10 cellular contexts compared by ENCODE assay signal in the genomic region with DNA sequence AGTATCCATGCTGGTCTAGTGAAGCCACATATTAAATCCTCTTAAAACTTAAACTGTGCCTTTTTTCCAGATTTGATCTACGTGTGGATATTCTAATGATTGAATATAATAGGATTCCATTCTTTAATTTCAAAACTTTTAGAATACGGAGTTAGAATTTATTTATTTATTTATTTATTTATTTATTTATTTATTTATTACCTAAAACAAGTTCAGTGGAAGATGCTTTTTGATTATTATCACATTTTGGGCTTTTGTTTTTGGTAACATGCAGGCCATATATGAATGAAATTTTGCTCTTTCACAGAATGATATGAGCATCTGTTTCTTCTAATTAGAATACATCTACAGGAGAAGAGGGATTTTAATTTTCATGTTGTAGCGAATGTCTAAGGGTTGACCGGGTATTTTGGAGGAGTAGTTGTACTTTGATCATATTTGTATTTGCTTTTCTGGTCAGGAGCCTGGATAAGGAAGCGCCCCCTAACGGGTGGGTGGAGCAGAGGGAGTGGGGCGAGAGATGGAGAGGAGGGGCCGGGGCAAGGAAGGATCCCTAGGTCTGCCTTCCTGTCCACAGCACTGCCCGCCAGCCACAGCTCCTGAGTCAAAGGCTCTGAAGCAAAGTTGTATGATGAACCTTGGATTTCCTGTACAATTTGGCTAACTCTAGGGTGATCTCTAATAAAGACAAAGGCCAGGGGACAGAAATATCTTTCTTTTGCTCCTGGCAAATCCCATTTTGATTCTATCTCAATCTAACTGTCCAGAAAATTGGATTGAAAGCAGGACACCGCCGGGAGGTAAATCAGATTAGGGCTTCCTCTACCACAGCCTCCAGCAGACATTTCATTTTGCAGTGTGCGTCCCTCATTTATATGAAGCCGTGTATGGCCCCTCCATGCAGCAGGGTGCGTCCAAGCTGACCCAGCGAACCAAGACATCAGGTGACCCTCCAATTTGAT.
DNase-seq lines count a peak whose midpoint lies in the region; ATAC-seq, FAIRE-seq and TF ChIP-seq lines count a peak whose summit lies in the region.
"Had no signal": no experiment of that assay in that cellular context is flagged by ENCODE, and none has a peak within 500 bp of the region (broad histone marks: within the 10 kb centered on the region; RNA-seq: fewer than 3 reads in every experiment).

No MANE protein-coding gene starts in this region.

- H3K27me3 Mint-ChIP-seq in naive thymus-derived CD8-positive, alpha-beta T cell = no peaks in the 10 kb centered on the region

- peak overlapping the region in 2 of 10 donors; percentile 3 to 19 for H3K4me3 Mint-ChIP-seq in naive thymus-derived CD8-positive, alpha-beta T cell
- H3K4me3 Mint-ChIP-seq: activated T-cell treated with anti-CD3 and anti-CD28 coated beads, Interleukin-2, amount 50 U/mL, for 4 hours had no signal

- POLR2A ChIA-PET in naive thymus-derived CD8-positive, alpha-beta T cell (lab: Charles Lee) = no interaction called here

- H3K4me1 Mint-ChIP-seq in naive thymus-derived CD8-positive, alpha-beta T cell = peaks cover 33 to 84% (median 68%) of the 10 kb centered on the region in 4 donors

- no peak overlapping the region for H3K4me3 ChIP-seq in NB4 (ENCODE audit: low read depth, low read length)

- FAIRE-seq in D721Med (lab: Jason Lieb, UNC) = no peak
- FAIRE-seq in colon (lab: Jason Lieb, UNC) = peak; percentile 33

- peaks cover 8 to 22% (median 9%) of the 10 kb centered on the region in 3 donors for H3K36me3 Mint-ChIP-seq in naive thymus-derived CD8-positive, alpha-beta T cell

- intact Hi-C loops in Right ventricle myocardium superior (cut with DNase I) = no loop called here

- peak overlapping the region in 7 of 10 donors; percentile 35 to 85 (median 53) for H3K27ac Mint-ChIP-seq in naive thymus-derived CD8-positive, alpha-beta T cell

- no peak for TF ChIP-seq POLR2A in NB4 (IDR thresholded peaks at IDR 0.05; ENCODE audit: extremely low read depth, insufficient read length)

- TF ChIP-seq CTCF in D721Med (IDR thresholded peaks at IDR 0.05; ENCODE audit: insufficient read depth, missing control alignments) (peak; percentile 48), NB4 (IDR thresholded peaks at IDR 0.05; ENCODE audit: low read depth, low read length) (no peak)

- peaks cover 0 to 2% (median 0%) of the 10 kb centered on the region in 9 donors for H3K9me3 Mint-ChIP-seq in naive thymus-derived CD8-positive, alpha-beta T cell

- DNase-seq in D721Med (ENCODE audit: insufficient read length, low spot score) (no peak), NB4 (ENCODE audit: low read depth) (peak; percentile 25), Right ventricle myocardium superior (no peak)
- DNase-seq in naive thymus-derived CD8-positive, alpha-beta T cell = no peak
- DNase-seq: activated T-cell treated with anti-CD3 and anti-CD28 coated beads, Interleukin-2, amount 50 U/mL, for 4 hours; NCI-H2227 treated with DMSO at 0.1 percent for 48 hours had no signal

- ATAC-seq in naive thymus-derived CD8-positive, alpha-beta T cell = no peak
- ATAC-seq in Right ventricle myocardium superior (ENCODE audit: poor library complexity) (no peak), HG03039 (IDR thresholded peaks at IDR 0.05; ENCODE audit: unreplicated experiment) (no peak), HG03565 (IDR thresholded peaks at IDR 0.05; ENCODE audit: unreplicated experiment) (no peak), GM18873 (IDR thresholded peaks at IDR 0.05; ENCODE audit: low FRiP score, unreplicated experiment) (no peak)
